ENCODE assay signal across 8 cellular contexts in the genomic region with DNA sequence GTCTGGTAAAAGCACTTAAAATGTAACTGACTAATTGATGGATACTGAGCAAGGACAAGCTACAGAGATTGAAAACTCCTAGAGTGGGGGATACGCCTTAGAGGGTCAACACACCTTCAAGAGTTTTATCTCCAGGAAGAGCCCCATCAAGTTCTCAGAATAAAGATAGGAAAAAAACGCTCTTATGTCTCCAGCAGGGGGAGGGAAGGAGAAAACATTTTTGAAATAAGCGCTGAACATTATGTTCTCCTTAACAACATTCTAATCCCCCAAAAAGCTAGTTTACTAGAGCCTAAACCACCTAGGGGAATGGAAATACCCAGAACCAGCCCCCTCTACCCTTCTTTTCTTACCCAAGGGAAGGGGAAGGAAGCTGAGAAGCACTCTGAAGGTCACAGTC.
DNase-seq lines count a peak whose midpoint lies in the region; ATAC-seq and TF ChIP-seq lines count a peak whose summit lies in the region.
"Not testable (repeated sequence)": the region's sequence is repeated elsewhere in the genome, so short reads cannot be mapped to it uniquely, and the experiment has no call there.

No MANE protein-coding gene starts in this region.

- not testable (repeated sequence) for H3K27ac ChIP-seq in A673 (ENCODE audit: low read depth, low read length, poor library complexity, severe bottlenecking); PC-3 (ENCODE audit: low read length); VCaP

- H3F3A ChIP-seq in PC-3 (ENCODE audit: low read length, unreplicated experiment), result not testable (repeated sequence)

- not testable (repeated sequence) for H2AFZ ChIP-seq in PC-3 (ENCODE audit: low read length)

- not testable (repeated sequence) for H3K4me3 ChIP-seq in A673 (ENCODE audit: low read depth, low read length, poor library complexity, severe bottlenecking); PC-3 (ENCODE audit: low read length); choroid plexus epithelial cell (ENCODE audit: low read depth, low read length); fibroblast of pulmonary artery (replicated peaks; ENCODE audit: low read depth, low read length)

- H3K27me3 ChIP-seq in A673 (replicated peaks; ENCODE audit: insufficient read depth, low read depth, low read length, poor library complexity); PC-3 (ENCODE audit: low read length): not testable (repeated sequence)

- H3K27ac Mint-ChIP-seq in neural crest cell (ENCODE audit: unreplicated experiment), result not testable (repeated sequence)

- H3K27me3 Mint-ChIP-seq in neural crest cell (ENCODE audit: low read depth), result not testable (repeated sequence)

- DNase-seq in A673 (ENCODE audit: low spot score) (peak; percentile 1), HT-29 (ENCODE audit: low spot score) (peak; percentile 1), PC-3 (peak; percentile 20), choroid plexus epithelial cell (ENCODE audit: low read depth) (peak; percentile 26)
- DNase-seq in fibroblast of pulmonary artery (ENCODE audit: low read depth); neural crest cell (ENCODE audit: low read depth, low spot score): not testable (repeated sequence)

- H3K36me3 Mint-ChIP-seq in neural crest cell (ENCODE audit: low read depth), result not testable (repeated sequence)

- H3K4me1 Mint-ChIP-seq in neural crest cell, result not testable (repeated sequence)

- not testable (repeated sequence) for H3K36me3 ChIP-seq in A673 (ENCODE audit: insufficient read depth, low read length, poor library complexity, severe bottlenecking); PC-3 (ENCODE audit: low read depth, low read length)

- peak; percentile 61; the same call in 1 of the 2 replicates for ATAC-seq in PC-3

- H3K4me1 ChIP-seq in A673 (ENCODE audit: insufficient read depth, low read length, poor library complexity, severe bottlenecking); PC-3 (ENCODE audit: insufficient read depth, low read length): not testable (repeated sequence)

- not testable (repeated sequence) for H3K9me3 Mint-ChIP-seq in neural crest cell

- H3K9ac ChIP-seq in PC-3 (ENCODE audit: low read length), result not testable (repeated sequence)

- CTCF ChIA-PET in A673 (lab: Charles Lee); PC-3 (lab: Charles Lee): not testable (repeated sequence)

- not testable (repeated sequence) for H4K20me1 ChIP-seq in PC-3 (ENCODE audit: low read length)

- H3K9me2 ChIP-seq in PC-3 (replicated peaks; ENCODE audit: low read length), result not testable (repeated sequence)

- not testable (repeated sequence) for H3K79me2 ChIP-seq in PC-3 (ENCODE audit: low read length)

- not testable (repeated sequence) for BruUV-seq in A673 (replicated peaks; lab: Mats Ljungman, UMichigan); PC-3 (replicated peaks; lab: Mats Ljungman, UMichigan)

- H3K4me2 ChIP-seq in PC-3 (ENCODE audit: low read length), result not testable (repeated sequence)

- intact Hi-C loops in A673 (cut with micrococcal nuclease; ENCODE audit: unreplicated experiment); PC-3 (cut with micrococcal nuclease): not testable (repeated sequence)

- not testable (repeated sequence) for H3K4me3 Mint-ChIP-seq in neural crest cell

- TF ChIP-seq CTCF in A673 (conservative IDR thresholded peaks at IDR 0.05; ENCODE audit: low read depth, low read length), result 0 out of 2 replicates have a peak, but pooled peaks have one; percentile 10
- peak; percentile 8 for TF ChIP-seq CTCF in GM12873 (IDR thresholded peaks at IDR 0.05; ENCODE audit: insufficient read depth, low read depth, low read length, missing control alignments)
- TF ChIP-seq CTCF in PC-3 (conservative IDR thresholded peaks at IDR 0.05; ENCODE audit: low read depth, low read length), result 0 out of 2 replicates have a peak, but pooled peaks have one; percentile 25
- TF ChIP-seq CTCF in VCaP (conservative IDR thresholded peaks at IDR 0.05), result peak; percentile 32
- TF ChIP-seq CTCF in choroid plexus epithelial cell (conservative IDR thresholded peaks at IDR 0.05; ENCODE audit: low read depth, low read length), result peak; percentile 30
- peak; percentile 16 for TF ChIP-seq CTCF in fibroblast of pulmonary artery (IDR thresholded peaks at IDR 0.05; ENCODE audit: low read length, missing control alignments)
- peak; percentile 42 for TF ChIP-seq CTCF in neural crest cell (conservative IDR thresholded peaks at IDR 0.05)

- H3K9me3 ChIP-seq in A673 (ENCODE audit: low read depth, low read length, poor library complexity, severe bottlenecking); PC-3 (ENCODE audit: low read length): not testable (repeated sequence)

- POLR2A ChIA-PET in A673 (lab: Charles Lee; ENCODE audit: low non-redundant PET); PC-3 (lab: Charles Lee; ENCODE audit: unreplicated experiment): not testable (repeated sequence)
